Comparison of ENCODE assay signal across 7 cellular contexts in genomic region chr11:129950319-129951034, GRCh38. TPM values are rescaled to one million over a fixed set of nuclear protein-coding genes. Genes with fewer than 3 reads are reported as not detected.
DNase-seq lines count a peak whose midpoint lies in the region; ATAC-seq, FAIRE-seq and TF ChIP-seq lines count a peak whose summit lies in the region.

No MANE protein-coding gene starts in this region.

- peak overlapping the region in 1 of 2 donors; percentile 14 for H3K9ac ChIP-seq in kidney (ENCODE audit: low read length in 2 of 2)

- TF ChIP-seq POLR2A in NB4 (IDR thresholded peaks at IDR 0.05; ENCODE audit: extremely low read depth, insufficient read length): no peak

- no peaks in the 10 kb centered on the region for H3K9me3 ChIP-seq in kidney (ENCODE audit: control insufficient read depth in 1 of 2, low read length in 2 of 2)
- no peaks in the 10 kb centered on the region for H3K9me3 ChIP-seq in thymus (ENCODE audit: control insufficient read depth)

- no peak for FAIRE-seq in kidney (lab: Jason Lieb, UNC)

- H3K4me1 ChIP-seq in kidney (ENCODE audit: control insufficient read depth in 1 of 2, insufficient read depth in 1 of 2, low read depth in 1 of 2, low read length in 2 of 2) (peaks cover 0 to 3% of the 10 kb centered on the region in 2 donors), thymus (ENCODE audit: control insufficient read depth, insufficient read depth, low read length) (peaks cover 5% of the 10 kb centered on the region)

- H3K27ac ChIP-seq in kidney (ENCODE audit: low read depth in 2 of 2, low read length in 2 of 2): peak overlapping the region in 1 of 2 donors; percentile 3
- H3K27ac ChIP-seq in thymus (ENCODE audit: low read depth): peak overlapping the region; percentile 36

- ATAC-seq in GM19328 (IDR thresholded peaks at IDR 0.05; ENCODE audit: unreplicated experiment): no peak
- ATAC-seq in HG02610 (IDR thresholded peaks at IDR 0.05; ENCODE audit: unreplicated experiment): no peak

- in situ Hi-C loops in astrocyte of the spinal cord (cut with HindIII; ENCODE audit: low sequenced_read_pairs): no loop called here

- H3K36me3 ChIP-seq in kidney (ENCODE audit: control insufficient read depth in 1 of 2, insufficient read depth in 2 of 2, low read length in 2 of 2): no peaks in the 10 kb centered on the region
- peaks cover 3% of the 10 kb centered on the region for H3K36me3 ChIP-seq in thymus (ENCODE audit: control insufficient read depth, insufficient read depth)

- TF ChIP-seq CTCF in NB4 (IDR thresholded peaks at IDR 0.05; ENCODE audit: low read depth, low read length): no peak
- no peak for TF ChIP-seq CTCF in astrocyte of the spinal cord (IDR thresholded peaks at IDR 0.05; ENCODE audit: low read depth, low read length)
- TF ChIP-seq CTCF in kidney (IDR thresholded peaks at IDR 0.05; ENCODE audit: borderline replicate concordance, extremely low read depth, insufficient read depth): no peak

- H3K4me3 ChIP-seq in NB4 (ENCODE audit: low read depth, low read length) (peak overlapping the region; percentile 46), astrocyte of the spinal cord (ENCODE audit: low read depth, low read length) (no peak overlapping the region), kidney (ENCODE audit: low read length in 2 of 2) (no peak overlapping the region), thymus (ENCODE audit: low read length) (no peak overlapping the region)

- intact Hi-C loops in kidney (cut with DNase I): no loop called here

- H3K27me3 ChIP-seq in thymus (ENCODE audit: control insufficient read depth, insufficient read depth): no peaks in the 10 kb centered on the region

- DNase-seq in NB4 (ENCODE audit: low read depth): peak; percentile 95
- peak; percentile 34 for DNase-seq in astrocyte of the spinal cord (ENCODE audit: low read depth, low spot score)
- DNase-seq in kidney: peak; percentile 74
- no peak for DNase-seq in iPS-NIHi11 (ENCODE audit: low spot score)

- WGBS in thymus: 18% methylated on average over 12 of the region's 12 CpGs

RNA-seq across cellular contexts. Expression of gene PRDM10, which starts 52.2 kb away (rescaled TPM):
- total RNA-seq in kidney: 8.0 TPM
- 1.5 TPM for polyA plus RNA-seq in kidney (ENCODE audit: insufficient read depth, low read depth, low replicate concordance)
- polyA plus RNA-seq in thymus: 4.4 TPM

RNA-seq across cellular contexts. Expression of gene NFRKB, which starts 55.1 kb away (rescaled TPM):
- total RNA-seq in kidney: 25.2 TPM
- 7.0 TPM for polyA plus RNA-seq in kidney (ENCODE audit: insufficient read depth, low read depth, low replicate concordance)
- polyA plus RNA-seq in thymus: 13.0 TPM
